In genomic region chrX:150270622-150271021, GRCh38 we compare ENCODE assay signal across 1 cellular context.
TF ChIP-seq lines count a peak whose summit lies in the region.

No MANE protein-coding gene starts in this region.

TF ChIP-seq in HepG2, 621 proteins besides CTCF, POLR2A, EP300 and RAD21 (continued from another document):
- TF ChIP-seq ZBTB37 (CRISPR knock-in tag; IDR thresholded peaks at IDR 0.05) (no peak), ZFP36 (IDR thresholded peaks at IDR 0.05; ENCODE audit: borderline replicate concordance, low read depth, low read length, partially characterized antibody) (no peak), ZNF292 (CRISPR knock-in tag; IDR thresholded peaks at IDR 0.05; ENCODE audit: borderline replicate concordance, low read depth) (peak; percentile 23; the same call in 1 of the 2 replicates), MYC (CRISPR knock-in tag; IDR thresholded peaks at IDR 0.05; ENCODE audit: borderline replicate concordance) (no peak), MED1 (CRISPR knock-in tag; IDR thresholded peaks at IDR 0.05) (0 out of 2 replicates have a peak, but pooled peaks have one; percentile 13), RBAK (CRISPR knock-in tag; IDR thresholded peaks at IDR 0.05) (no peak), ZSCAN30 (CRISPR knock-in tag; IDR thresholded peaks at IDR 0.05) (no peak), ZNF550 (CRISPR knock-in tag; IDR thresholded peaks at IDR 0.05; ENCODE audit: borderline replicate concordance) (no peak), FOXA3 (CRISPR knock-in tag; IDR thresholded peaks at IDR 0.05) (peak; percentile 42; the same call in 1 of the 2 replicates), SP1 (IDR thresholded peaks at IDR 0.05) (no peak), SP1 (CRISPR knock-in tag; IDR thresholded peaks at IDR 0.05) (no peak), ZNF644 (CRISPR knock-in tag; IDR thresholded peaks at IDR 0.05; ENCODE audit: low read depth) (0 out of 2 replicates have a peak, but pooled peaks have one; percentile 19), MXD3 (CRISPR knock-in tag; IDR thresholded peaks at IDR 0.05) (no peak), FOXA1 (IDR thresholded peaks at IDR 0.05) (no peak), FOXA1 (CRISPR knock-in tag; IDR thresholded peaks at IDR 0.05) (peak; percentile 60), ZNF512 (CRISPR knock-in tag; IDR thresholded peaks at IDR 0.05) (no peak), ZNF839 (CRISPR knock-in tag; IDR thresholded peaks at IDR 0.05; ENCODE audit: borderline replicate concordance) (no peak), NFATC3 (CRISPR knock-in tag; IDR thresholded peaks at IDR 0.05) (no peak), KLF6 (CRISPR knock-in tag; IDR thresholded peaks at IDR 0.05) (no peak), ARID2 (CRISPR knock-in tag; IDR thresholded peaks at IDR 0.05; ENCODE audit: borderline replicate concordance) (no peak), KDM3A (CRISPR knock-in tag; IDR thresholded peaks at IDR 0.05; ENCODE audit: low read depth) (no peak)
- TF ChIP-seq, protein P1, sequence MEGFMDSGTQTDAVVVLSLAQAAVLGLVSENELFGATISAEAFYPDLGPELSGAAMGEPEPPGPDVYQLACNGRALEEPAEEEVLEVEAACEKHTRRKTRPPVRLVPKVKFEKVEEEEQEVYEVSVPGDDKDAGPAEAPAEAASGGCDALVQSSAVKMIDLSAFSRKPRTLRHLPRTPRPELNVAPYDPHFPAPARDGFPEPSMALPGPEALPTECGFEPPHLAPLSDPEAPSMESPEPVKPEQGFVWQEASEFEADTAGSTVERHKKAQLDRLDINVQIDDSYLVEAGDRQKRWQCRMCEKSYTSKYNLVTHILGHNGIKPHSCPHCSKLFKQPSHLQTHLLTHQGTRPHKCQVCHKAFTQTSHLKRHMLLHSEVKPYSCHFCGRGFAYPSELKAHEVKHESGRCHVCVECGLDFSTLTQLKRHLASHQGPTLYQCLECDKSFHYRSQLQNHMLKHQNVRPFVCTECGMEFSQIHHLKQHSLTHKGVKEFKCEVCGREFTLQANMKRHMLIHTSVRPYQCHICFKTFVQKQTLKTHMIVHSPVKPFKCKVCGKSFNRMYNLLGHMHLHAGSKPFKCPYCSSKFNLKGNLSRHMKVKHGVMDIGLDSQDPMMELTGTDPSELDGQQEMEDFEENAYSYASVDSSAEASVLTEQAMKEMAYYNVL (CRISPR knock-in tag; IDR thresholded peaks at IDR 0.05; ENCODE audit: borderline replicate concordance): no peak
- TF ChIP-seq, protein P2, sequence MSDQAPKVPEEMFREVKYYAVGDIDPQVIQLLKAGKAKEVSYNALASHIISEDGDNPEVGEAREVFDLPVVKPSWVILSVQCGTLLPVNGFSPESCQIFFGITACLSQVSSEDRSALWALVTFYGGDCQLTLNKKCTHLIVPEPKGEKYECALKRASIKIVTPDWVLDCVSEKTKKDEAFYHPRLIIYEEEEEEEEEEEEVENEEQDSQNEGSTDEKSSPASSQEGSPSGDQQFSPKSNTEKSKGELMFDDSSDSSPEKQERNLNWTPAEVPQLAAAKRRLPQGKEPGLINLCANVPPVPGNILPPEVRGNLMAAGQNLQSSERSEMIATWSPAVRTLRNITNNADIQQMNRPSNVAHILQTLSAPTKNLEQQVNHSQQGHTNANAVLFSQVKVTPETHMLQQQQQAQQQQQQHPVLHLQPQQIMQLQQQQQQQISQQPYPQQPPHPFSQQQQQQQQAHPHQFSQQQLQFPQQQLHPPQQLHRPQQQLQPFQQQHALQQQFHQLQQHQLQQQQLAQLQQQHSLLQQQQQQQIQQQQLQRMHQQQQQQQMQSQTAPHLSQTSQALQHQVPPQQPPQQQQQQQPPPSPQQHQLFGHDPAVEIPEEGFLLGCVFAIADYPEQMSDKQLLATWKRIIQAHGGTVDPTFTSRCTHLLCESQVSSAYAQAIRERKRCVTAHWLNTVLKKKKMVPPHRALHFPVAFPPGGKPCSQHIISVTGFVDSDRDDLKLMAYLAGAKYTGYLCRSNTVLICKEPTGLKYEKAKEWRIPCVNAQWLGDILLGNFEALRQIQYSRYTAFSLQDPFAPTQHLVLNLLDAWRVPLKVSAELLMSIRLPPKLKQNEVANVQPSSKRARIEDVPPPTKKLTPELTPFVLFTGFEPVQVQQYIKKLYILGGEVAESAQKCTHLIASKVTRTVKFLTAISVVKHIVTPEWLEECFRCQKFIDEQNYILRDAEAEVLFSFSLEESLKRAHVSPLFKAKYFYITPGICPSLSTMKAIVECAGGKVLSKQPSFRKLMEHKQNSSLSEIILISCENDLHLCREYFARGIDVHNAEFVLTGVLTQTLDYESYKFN (CRISPR knock-in tag; conservative IDR thresholded peaks at IDR 0.05): 0 out of 2 replicates have a peak, but pooled peaks have one; percentile 22
- TF ChIP-seq, protein P3, sequence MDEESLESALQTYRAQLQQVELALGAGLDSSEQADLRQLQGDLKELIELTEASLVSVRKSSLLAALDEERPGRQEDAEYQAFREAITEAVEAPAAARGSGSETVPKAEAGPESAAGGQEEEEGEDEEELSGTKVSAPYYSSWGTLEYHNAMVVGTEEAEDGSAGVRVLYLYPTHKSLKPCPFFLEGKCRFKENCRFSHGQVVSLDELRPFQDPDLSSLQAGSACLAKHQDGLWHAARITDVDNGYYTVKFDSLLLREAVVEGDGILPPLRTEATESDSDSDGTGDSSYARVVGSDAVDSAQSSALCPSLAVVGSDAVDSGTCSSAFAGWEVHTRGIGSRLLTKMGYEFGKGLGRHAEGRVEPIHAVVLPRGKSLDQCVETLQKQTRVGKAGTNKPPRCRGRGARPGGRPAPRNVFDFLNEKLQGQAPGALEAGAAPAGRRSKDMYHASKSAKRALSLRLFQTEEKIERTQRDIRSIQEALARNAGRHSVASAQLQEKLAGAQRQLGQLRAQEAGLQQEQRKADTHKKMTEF (CRISPR knock-in tag; IDR thresholded peaks at IDR 0.05): no peak
- TF ChIP-seq, protein P4, sequence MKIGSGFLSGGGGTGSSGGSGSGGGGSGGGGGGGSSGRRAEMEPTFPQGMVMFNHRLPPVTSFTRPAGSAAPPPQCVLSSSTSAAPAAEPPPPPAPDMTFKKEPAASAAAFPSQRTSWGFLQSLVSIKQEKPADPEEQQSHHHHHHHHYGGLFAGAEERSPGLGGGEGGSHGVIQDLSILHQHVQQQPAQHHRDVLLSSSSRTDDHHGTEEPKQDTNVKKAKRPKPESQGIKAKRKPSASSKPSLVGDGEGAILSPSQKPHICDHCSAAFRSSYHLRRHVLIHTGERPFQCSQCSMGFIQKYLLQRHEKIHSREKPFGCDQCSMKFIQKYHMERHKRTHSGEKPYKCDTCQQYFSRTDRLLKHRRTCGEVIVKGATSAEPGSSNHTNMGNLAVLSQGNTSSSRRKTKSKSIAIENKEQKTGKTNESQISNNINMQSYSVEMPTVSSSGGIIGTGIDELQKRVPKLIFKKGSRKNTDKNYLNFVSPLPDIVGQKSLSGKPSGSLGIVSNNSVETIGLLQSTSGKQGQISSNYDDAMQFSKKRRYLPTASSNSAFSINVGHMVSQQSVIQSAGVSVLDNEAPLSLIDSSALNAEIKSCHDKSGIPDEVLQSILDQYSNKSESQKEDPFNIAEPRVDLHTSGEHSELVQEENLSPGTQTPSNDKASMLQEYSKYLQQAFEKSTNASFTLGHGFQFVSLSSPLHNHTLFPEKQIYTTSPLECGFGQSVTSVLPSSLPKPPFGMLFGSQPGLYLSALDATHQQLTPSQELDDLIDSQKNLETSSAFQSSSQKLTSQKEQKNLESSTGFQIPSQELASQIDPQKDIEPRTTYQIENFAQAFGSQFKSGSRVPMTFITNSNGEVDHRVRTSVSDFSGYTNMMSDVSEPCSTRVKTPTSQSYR (CRISPR knock-in tag; IDR thresholded peaks at IDR 0.05; ENCODE audit: borderline replicate concordance): no peak
